In the genomic region with DNA sequence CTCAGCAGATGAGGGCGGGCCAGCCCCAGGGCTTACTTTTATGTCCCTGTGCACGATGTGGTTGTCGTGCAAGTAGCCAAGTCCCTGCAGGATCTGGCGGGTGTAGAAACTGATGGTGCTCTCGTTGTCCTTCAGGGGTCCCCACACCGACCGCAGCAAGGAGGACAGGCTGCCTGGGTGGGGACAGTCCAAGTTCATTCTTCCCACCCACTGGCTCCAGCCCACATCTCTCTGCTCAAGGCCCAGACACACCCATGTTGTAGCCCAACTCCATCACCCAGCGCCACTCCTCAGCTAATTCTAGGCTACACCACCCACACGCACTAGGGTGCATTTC, we compare ENCODE assay signal across 15 cellular contexts. TPM values are rescaled to one million over a fixed set of nuclear protein-coding genes. Genes with fewer than 3 reads are reported as not detected.
DNase-seq lines count a peak whose midpoint lies in the region; ATAC-seq, FAIRE-seq and TF ChIP-seq lines count a peak whose summit lies in the region.
"Had no signal": no experiment of that assay in that cellular context is flagged by ENCODE, and none has a peak within 500 bp of the region (broad histone marks: within the 10 kb centered on the region; RNA-seq: fewer than 3 reads in every experiment).

No MANE protein-coding gene starts in this region.

- H3K9me1 ChIP-seq in K562 (ENCODE audit: control insufficient read depth, insufficient read depth, low read length), result no peaks in the 10 kb centered on the region

- peaks cover 10% of the 10 kb centered on the region; the same call in 1 of the 2 replicates for H4K20me1 ChIP-seq in K562 (replicated peaks; ENCODE audit: control insufficient read depth, insufficient read depth, low read length)

- peak overlapping the region; percentile 59 for H3K27ac Mint-ChIP-seq in CD4-positive, alpha-beta T cell
- H3K27ac Mint-ChIP-seq in naive thymus-derived CD4-positive, alpha-beta T cell, result peak overlapping the region in 6 of 9 donors; percentile 10 to 90 (median 20)

- peak overlapping the region; percentile 68 for H3K4me2 ChIP-seq in K562 (ENCODE audit: insufficient read depth, low read length)

- peaks cover 56% of the 10 kb centered on the region for H3K4me1 Mint-ChIP-seq in CD4-positive, alpha-beta T cell (ENCODE audit: low read depth)
- peaks cover 31 to 61% (median 46%) of the 10 kb centered on the region in 7 donors for H3K4me1 Mint-ChIP-seq in naive thymus-derived CD4-positive, alpha-beta T cell

- H3K4me3 Mint-ChIP-seq in CD4-positive, alpha-beta T cell, result peak overlapping the region; percentile 82
- H3K4me3 Mint-ChIP-seq in naive thymus-derived CD4-positive, alpha-beta T cell, result peak overlapping the region; percentile 59 to 91 (median 72)

- no peaks in the 10 kb centered on the region for H3K9me3 Mint-ChIP-seq in CD4-positive, alpha-beta T cell
- H3K9me3 Mint-ChIP-seq in naive thymus-derived CD4-positive, alpha-beta T cell, result peaks cover 0 to 3% (median 0%) of the 10 kb centered on the region in 11 donors

- TF ChIP-seq POLR2A in K562 (conservative IDR thresholded peaks at IDR 0.05), result no peak

- no peak for FAIRE-seq in K562 (lab: Jason Lieb, UNC)
- FAIRE-seq: TTC549 had no signal

- POLR2A ChIA-PET in CD4-positive, alpha-beta T cell (lab: Charles Lee), result interaction anchor here (5.0 kb wide), 1 partner anchor 19 kb away, joined by 56 read pairs; a partner anchor contains a TSS
- POLR2A ChIA-PET in HEK293 (lab: Yijun Ruan, JAX) (no interaction called here), K562 (lab: Yijun Ruan, JAX) (interaction anchor here (0.6 kb wide), 1 partner anchor 9 kb away, joined by 5 read pairs; no protein-coding TSS in a partner anchor)
- POLR2A ChIA-PET in naive thymus-derived CD4-positive, alpha-beta T cell (lab: Charles Lee), result interaction anchor here (3.6 to 9.2 kb wide), 2 partner anchors 16 to 28 kb away, joined by 15 to 111 read pairs; a partner anchor contains a TSS

- in situ Hi-C loops in K562 (cut with MboI), result no loop called here

- no peaks in the 10 kb centered on the region for H3K79me2 ChIP-seq in K562 (ENCODE audit: control insufficient read depth, insufficient read depth, low read length)

- intact Hi-C loops in CD4-positive, alpha-beta T cell (cut with DNase I, micrococcal nuclease), result no loop called here
- intact Hi-C loops in K562 (cut with micrococcal nuclease), result loop anchor here (5.0 to 10.0 kb wide), 3 partner anchors 33 to 165 kb away; a partner anchor contains a TSS
- intact Hi-C loops in naive thymus-derived CD4-positive, alpha-beta T cell (cut with micrococcal nuclease), result no loop called here

- 36% methylated on average over 9 of the region's 9 CpGs for WGBS in K562 (ENCODE audit: insufficient coverage, low coverage, missing lambda C conversion rate)

- DNase-seq in CD4-positive, alpha-beta T cell, result no peak
- DNase-seq in K562 (ENCODE audit: extremely low read depth in 1 of 4, low spot score in 3 of 4) (no peak), anterior cingulate cortex (lab: John Stamatoyannopoulos, UW) (no peak), BE2C (no peak), NCI-H526 treated with DMSO at 0.1 percent for 48 hours (lab: John Stamatoyannopoulos, UW) (no peak)
- DNase-seq in naive thymus-derived CD4-positive, alpha-beta T cell, result no peak
- DNase-seq: Calu3, dorsolateral prefrontal cortex, NCI-H2171 treated with DMSO at 0.1 percent for 48 hours had no signal

- H3K36me3 ChIP-seq in HEK293 (ENCODE audit: control insufficient read depth in 2 of 2, insufficient read depth in 1 of 2, low read length in 2 of 2) (peaks cover 0 to 61% of the 10 kb centered on the region in 2 experiments; a peak in 1 of 3 replicates), K562 (ENCODE audit: control insufficient read depth, insufficient read depth, low read length) (peaks cover 12% of the 10 kb centered on the region; the same call in 2 of the 3 replicates), BE2C (no peaks in the 10 kb centered on the region)
- H3K36me3 ChIP-seq in naive thymus-derived CD4-positive, alpha-beta T cell (ENCODE audit: control insufficient read depth in 2 of 3, insufficient read depth in 3 of 3, low read length in 3 of 3), result peaks cover 0 to 3% (median 0%) of the 10 kb centered on the region in 3 experiments

- H3K4me1 ChIP-seq in HEK293 (ENCODE audit: control insufficient read depth, insufficient read depth, low read length), result no peaks in the 10 kb centered on the region
- H3K4me1 ChIP-seq in K562 (replicated peaks in 1 of 2; ENCODE audit: control insufficient read depth in 2 of 2, insufficient read depth in 2 of 2, low read length in 2 of 2), result peaks cover 13 to 59% of the 10 kb centered on the region in 2 experiments
- peaks cover 38 to 43% of the 10 kb centered on the region in 2 donors for H3K4me1 ChIP-seq in naive thymus-derived CD4-positive, alpha-beta T cell (ENCODE audit: control insufficient read depth in 2 of 2, insufficient read depth in 2 of 2, low read length in 2 of 2)
- no peaks in the 10 kb centered on the region for H3K4me1 ChIP-seq in BE2C

- peak overlapping the region in 1 of 2 experiments; percentile 87; a peak in 2 of 4 replicates for H3K9ac ChIP-seq in K562 (ENCODE audit: insufficient read depth in 1 of 2, low read depth in 2 of 2, low read length in 2 of 2)

- TF ChIP-seq EP300 in K562 (IDR thresholded peaks at IDR 0.05; ENCODE audit: low read length), result no peak

- no peak overlapping the region for H3K27ac ChIP-seq in CD4-positive, alpha-beta T cell (ENCODE audit: low read depth, low read length)
- no peak overlapping the region for H3K27ac ChIP-seq in HEK293 (ENCODE audit: extremely low read depth, low read depth, low read length)
- H3K27ac ChIP-seq in K562 (ENCODE audit: extremely low read depth, low read depth, low read length), result no peak overlapping the region
- peak overlapping the region; percentile 50 for H3K27ac ChIP-seq in naive thymus-derived CD4-positive, alpha-beta T cell (ENCODE audit: low read depth, low read length)

- no peaks in the 10 kb centered on the region for H3K27me3 ChIP-seq in CD4-positive, alpha-beta T cell (ENCODE audit: control insufficient read depth, insufficient read depth, low read length)
- H3K27me3 ChIP-seq in K562 (ENCODE audit: control insufficient read depth in 2 of 2, insufficient read depth in 2 of 2, low read length in 2 of 2) (no peaks in the 10 kb centered on the region), BE2C (no peaks in the 10 kb centered on the region)
- H3K27me3 ChIP-seq in naive thymus-derived CD4-positive, alpha-beta T cell (ENCODE audit: control insufficient read depth in 2 of 2, insufficient read depth in 2 of 2, low read length in 2 of 2), result no peaks in the 10 kb centered on the region
- H3K27me3 ChIP-seq: dorsolateral prefrontal cortex had no signal

- no TSS peak for BruUV-seq in K562 (replicated peaks; lab: Mats Ljungman, UMichigan)

- H2AFZ ChIP-seq in K562 (ENCODE audit: low read depth, low read length), result peak overlapping the region; percentile 9; the same call in 1 of the 2 replicates

- TF ChIP-seq RAD21 in K562 (CRISPR knock-in tag; conservative IDR thresholded peaks at IDR 0.05 in 1 of 2, IDR thresholded peaks at IDR 0.05 in 1 of 2), result no peak

- no peaks in the 10 kb centered on the region for H3K27me3 Mint-ChIP-seq in CD4-positive, alpha-beta T cell
- no peaks in the 10 kb centered on the region for H3K27me3 Mint-ChIP-seq in naive thymus-derived CD4-positive, alpha-beta T cell

- no peaks in the 10 kb centered on the region for H3K36me3 Mint-ChIP-seq in CD4-positive, alpha-beta T cell (ENCODE audit: low read depth)
- peaks cover 0 to 8% (median 0%) of the 10 kb centered on the region in 5 donors for H3K36me3 Mint-ChIP-seq in naive thymus-derived CD4-positive, alpha-beta T cell

- H3K4me3 ChIP-seq in HEK293 (ENCODE audit: low read depth, low read length), result no peak overlapping the region
- peak overlapping the region; percentile 30; the same call in 1 of the 2 replicates for H3K4me3 ChIP-seq in K562
- H3K4me3 ChIP-seq in naive thymus-derived CD4-positive, alpha-beta T cell (ENCODE audit: low read length), result peak overlapping the region; percentile 50
- H3K4me3 ChIP-seq in BE2C (ENCODE audit: low read depth, low read length), result no peak overlapping the region

- CTCF ChIA-PET in CD4-positive, alpha-beta T cell (lab: Charles Lee), result no interaction called here
- CTCF ChIA-PET in HEK293 (lab: Yijun Ruan, JAX) (interaction anchor here (0.6 to 1.6 kb wide), 2 partner anchors 35 to 61 kb away, joined by 3 to 4 read pairs; no protein-coding TSS in a partner anchor), K562 (lab: Yijun Ruan, JAX; ENCODE audit: low intra/inter-chr PET ratio) (no interaction called here)
- CTCF ChIA-PET in naive thymus-derived CD4-positive, alpha-beta T cell (lab: Charles Lee), result interaction anchor here (1.0 to 5.0 kb wide), 4 partner anchors 26 to 61 kb away, joined by 4 to 44 read pairs (median 14); a partner anchor contains a TSS

- ATAC-seq in CD4-positive, alpha-beta T cell (ENCODE audit: poor library complexity), result peak; percentile 10
- ATAC-seq in K562, result no peak
- ATAC-seq in naive thymus-derived CD4-positive, alpha-beta T cell, result no peak
- ATAC-seq in GM19023 (IDR thresholded peaks at IDR 0.05; ENCODE audit: unreplicated experiment), result no peak
- ATAC-seq: Panc1, sciatic nerve had no signal

- H3K9me3 ChIP-seq in CD4-positive, alpha-beta T cell (ENCODE audit: control insufficient read depth, low read length), result no peaks in the 10 kb centered on the region
- H3K9me3 ChIP-seq in HEK293 (ENCODE audit: control insufficient read depth, insufficient read depth, low read depth, low read length) (no peaks in the 10 kb centered on the region), K562 (replicated peaks; ENCODE audit: control insufficient read depth, insufficient read depth, low read depth, low read length) (no peaks in the 10 kb centered on the region), BE2C (no peaks in the 10 kb centered on the region)
- no peaks in the 10 kb centered on the region for H3K9me3 ChIP-seq in naive thymus-derived CD4-positive, alpha-beta T cell (ENCODE audit: control insufficient read depth in 2 of 3, low read length in 3 of 3)

- no peak for TF ChIP-seq CTCF in CD4-positive, alpha-beta T cell (IDR thresholded peaks at IDR 0.05)
- TF ChIP-seq CTCF in HEK293 (tag by site-specific recombination; IDR thresholded peaks at IDR 0.05) (no peak), K562 (IDR thresholded peaks at IDR 0.05 in 2 of 3, conservative IDR thresholded peaks at IDR 0.05 in 1 of 3; ENCODE audit: insufficient read depth in 2 of 3, low read depth in 1 of 3, low read length in 3 of 3) (no peak), BE2C (IDR thresholded peaks at IDR 0.05; ENCODE audit: low read depth, low read length) (no peak)

RNA-seq across cellular contexts. Expression of a gene that starts 7.0 kb away (rescaled TPM):
- total RNA-seq in CD4-positive, alpha-beta T cell, result 1 to 10 TPM; 8.5 to 8.8 TPM
- 22.7 and 88.4 TPM in 2 replicates for total RNA-seq in K562 (2011; cell fraction: chromatin; rRNA removed; ENCODE audit: low replicate concordance)
- 52.5 and 55.4 TPM in 2 replicates for total RNA-seq in K562 (2011; cell fraction: nucleolus; rRNA removed)
- total RNA-seq in K562 (2011; cell fraction: nucleoplasm; rRNA removed), result 27.7 and 28.5 TPM in 2 replicates
- total RNA-seq in K562 (2014; rRNA removed) (10.1 and 14.7 TPM in 2 replicates), K562 (2014; rRNA removed; fragmentation: Illumina TruSeq; extraction: Trizol) (5.0 and 6.2 TPM in 2 replicates), K562 (2015; rRNA removed; fragmentation: Illumina TruSeq; extraction: Trizol) (7.6 and 9.5 TPM in 2 replicates), K562 (2021) (18.1 and 21.9 TPM in 2 replicates)
- polyA plus RNA-seq in K562 (2011; rRNA removed) (4.7 and 13.2 TPM in 2 replicates), K562 (2014; fragmentation: Illumina TruSeq; extraction: Trizol) (7.0 and 9.0 TPM in 2 replicates), K562 (2014; fragmentation: Nextera tagmentation; extraction: Ambion mirVana) (1 to 10 TPM in 1 of 2 experiments, under 1 TPM in 1; 0.99 to 1.5 TPM), K562 (2014; rRNA removed) (8.2 and 12.9 TPM in 2 replicates)
- polyA plus RNA-seq in K562 (2011; cell fraction: cytosol; rRNA removed), result 5.5 and 6.6 TPM in 2 replicates
- 101 and 102 TPM in 2 replicates for polyA plus RNA-seq in K562 (2011; cell fraction: nucleus; rRNA removed)
- polyA plus RNA-seq in K562 (2012), result 17.8 and 18.2 TPM in 2 replicates
- 3.1 and 4.9 TPM in 2 replicates for polyA minus RNA-seq in K562 (2011; rRNA and poly(A)+ RNA removed)
- polyA minus RNA-seq in K562 (2011; cell fraction: cytosol; rRNA and poly(A)+ RNA removed), result 4.8 and 5.1 TPM in 2 replicates
- polyA minus RNA-seq in K562 (2011; cell fraction: nucleus; rRNA and poly(A)+ RNA removed), result 15.2 and 17.2 TPM in 2 replicates
- 10 to 100 TPM; 13.0 to 17.0 (median 15.2) TPM for total RNA-seq in naive thymus-derived CD4-positive, alpha-beta T cell
- polyA plus RNA-seq in naive thymus-derived CD4-positive, alpha-beta T cell, result 1 to 10 TPM; 5.9 to 6.6 TPM
- 3.6 TPM for polyA plus RNA-seq in BE2C (2012; ENCODE audit: insufficient read depth, insufficient read length, low read depth)

RNA-seq across cellular contexts. Expression of a gene that starts 14.8 kb away (rescaled TPM):
- not detected for total RNA-seq in CD4-positive, alpha-beta T cell
- total RNA-seq in K562 (2011; cell fraction: chromatin; rRNA removed; ENCODE audit: low replicate concordance), result not detected in 2 replicates
- total RNA-seq in K562 (2011; cell fraction: nucleolus; rRNA removed), result not detected in 2 replicates
- not detected in 2 replicates for total RNA-seq in K562 (2011; cell fraction: nucleoplasm; rRNA removed)
- total RNA-seq in K562 (2014; rRNA removed), result not detected in 2 replicates
- not detected in 2 replicates for total RNA-seq in K562 (2014; rRNA removed; fragmentation: Illumina TruSeq; extraction: Trizol)
- not detected in 2 replicates for total RNA-seq in K562 (2015; rRNA removed; fragmentation: Illumina TruSeq; extraction: Trizol)
- total RNA-seq in K562 (2021), result 0.31 and 0.49 TPM in 2 replicates
- polyA plus RNA-seq in K562 (2011; rRNA removed), result 0.15 TPM in 1 of 2 replicates, not detected in the other
- polyA plus RNA-seq in K562 (2011; cell fraction: cytosol; rRNA removed), result 0.06 TPM in 1 of 2 replicates, not detected in the other
- 0.35 TPM in 1 of 2 replicates, not detected in the other for polyA plus RNA-seq in K562 (2011; cell fraction: nucleus; rRNA removed)
- polyA plus RNA-seq in K562 (2012), result 0.21 TPM in 1 of 2 replicates, not detected in the other
- polyA plus RNA-seq in K562 (2014; fragmentation: Illumina TruSeq; extraction: Trizol), result not detected in 2 replicates
- not detected for polyA plus RNA-seq in K562 (2014; fragmentation: Nextera tagmentation; extraction: Ambion mirVana)
- polyA plus RNA-seq in K562 (2014; rRNA removed), result not detected in 2 replicates
- not detected in 2 replicates for polyA minus RNA-seq in K562 (2011; rRNA and poly(A)+ RNA removed)
- polyA minus RNA-seq in K562 (2011; cell fraction: cytosol; rRNA and poly(A)+ RNA removed), result not detected in 2 replicates
- not detected in 2 replicates for polyA minus RNA-seq in K562 (2011; cell fraction: nucleus; rRNA and poly(A)+ RNA removed)
- not detected for total RNA-seq in naive thymus-derived CD4-positive, alpha-beta T cell
- not detected for polyA plus RNA-seq in naive thymus-derived CD4-positive, alpha-beta T cell
- polyA plus RNA-seq in BE2C (2012; ENCODE audit: insufficient read depth, insufficient read length, low read depth), result not detected
- total RNA-seq: Calu3, glomerular endothelial cell had no signal

RNA-seq across cellular contexts. Expression of a gene that starts 18.0 kb away (rescaled TPM):
- total RNA-seq in CD4-positive, alpha-beta T cell, result 100 to 1,000 TPM; 135 to 140 TPM
- 18.4 and 69.1 TPM in 2 replicates for total RNA-seq in K562 (2011; cell fraction: chromatin; rRNA removed; ENCODE audit: low replicate concordance)
- total RNA-seq in K562 (2011; cell fraction: nucleolus; rRNA removed), result 29.5 and 45.5 TPM in 2 replicates
- total RNA-seq in K562 (2011; cell fraction: nucleoplasm; rRNA removed), result 21.0 and 26.5 TPM in 2 replicates
- total RNA-seq in K562 (2014; rRNA removed) (3.9 and 4.7 TPM in 2 replicates), K562 (2014; rRNA removed; fragmentation: Illumina TruSeq; extraction: Trizol) (0.55 and 0.57 TPM in 2 replicates), K562 (2015; rRNA removed; fragmentation: Illumina TruSeq; extraction: Trizol) (1.7 and 2.2 TPM in 2 replicates), K562 (2021) (6.0 and 9.3 TPM in 2 replicates)
- polyA plus RNA-seq in K562 (2011; rRNA removed) (3.8 and 12.3 TPM in 2 replicates), K562 (2014; fragmentation: Illumina TruSeq; extraction: Trizol) (0.91 and 1.9 TPM in 2 replicates), K562 (2014; fragmentation: Nextera tagmentation; extraction: Ambion mirVana) (under 1 TPM; 0.04 to 0.27 TPM), K562 (2014; rRNA removed) (5.9 and 8.6 TPM in 2 replicates)
- polyA plus RNA-seq in K562 (2011; cell fraction: cytosol; rRNA removed), result 8.4 and 14.7 TPM in 2 replicates
- 114 and 120 TPM in 2 replicates for polyA plus RNA-seq in K562 (2011; cell fraction: nucleus; rRNA removed)
- 7.0 and 32.0 TPM in 2 replicates for polyA plus RNA-seq in K562 (2012)
- polyA minus RNA-seq in K562 (2011; rRNA and poly(A)+ RNA removed), result 3.0 and 6.4 TPM in 2 replicates
- polyA minus RNA-seq in K562 (2011; cell fraction: cytosol; rRNA and poly(A)+ RNA removed), result 4.6 and 14.3 TPM in 2 replicates
- polyA minus RNA-seq in K562 (2011; cell fraction: nucleus; rRNA and poly(A)+ RNA removed), result 14.7 and 18.1 TPM in 2 replicates
- 100 to 1,000 TPM; 107 to 172 (median 136) TPM for total RNA-seq in naive thymus-derived CD4-positive, alpha-beta T cell
- polyA plus RNA-seq in naive thymus-derived CD4-positive, alpha-beta T cell, result 100 to 1,000 TPM in 1 of 2 donors, 10 to 100 TPM in 1; 93.0 to 105 TPM
- 0.88 TPM for polyA plus RNA-seq in BE2C (2012; ENCODE audit: insufficient read depth, insufficient read length, low read depth)

RNA-seq across cellular contexts. Expression of a gene that starts 23.3 kb away (rescaled TPM):
- total RNA-seq in CD4-positive, alpha-beta T cell, result not detected
- 2.6 and 7.4 TPM in 2 replicates for total RNA-seq in K562 (2011; cell fraction: chromatin; rRNA removed; ENCODE audit: low replicate concordance)
- total RNA-seq in K562 (2011; cell fraction: nucleolus; rRNA removed), result 5.0 and 5.4 TPM in 2 replicates
- 5.1 and 5.8 TPM in 2 replicates for total RNA-seq in K562 (2011; cell fraction: nucleoplasm; rRNA removed)
- total RNA-seq in K562 (2014; rRNA removed) (0.29 and 0.45 TPM in 2 replicates), K562 (2014; rRNA removed; fragmentation: Illumina TruSeq; extraction: Trizol) (0.18 TPM in 1 of 2 replicates, not detected in the other), K562 (2015; rRNA removed; fragmentation: Illumina TruSeq; extraction: Trizol) (0.14 and 0.19 TPM in 2 replicates), K562 (2021) (0.49 and 0.72 TPM in 2 replicates)
- polyA plus RNA-seq in K562 (2011; rRNA removed) (0.92 and 2.8 TPM in 2 replicates), K562 (2014; fragmentation: Illumina TruSeq; extraction: Trizol) (0.31 and 0.65 TPM in 2 replicates), K562 (2014; fragmentation: Nextera tagmentation; extraction: Ambion mirVana) (under 1 TPM in 1 of 2 experiments, not detected in 1; 0.08 TPM), K562 (2014; rRNA removed) (0.63 and 0.91 TPM in 2 replicates)
- polyA plus RNA-seq in K562 (2011; cell fraction: cytosol; rRNA removed), result 0.92 and 1.2 TPM in 2 replicates
- 15.3 and 19.6 TPM in 2 replicates for polyA plus RNA-seq in K562 (2011; cell fraction: nucleus; rRNA removed)
- 1.2 and 1.7 TPM in 2 replicates for polyA plus RNA-seq in K562 (2012)
- 0.28 and 0.57 TPM in 2 replicates for polyA minus RNA-seq in K562 (2011; rRNA and poly(A)+ RNA removed)
- polyA minus RNA-seq in K562 (2011; cell fraction: cytosol; rRNA and poly(A)+ RNA removed), result not detected in 2 replicates
- polyA minus RNA-seq in K562 (2011; cell fraction: nucleus; rRNA and poly(A)+ RNA removed), result 1.1 and 2.4 TPM in 2 replicates
- under 1 TPM in 1 of 5 experiments, not detected in 4; 0.24 TPM for total RNA-seq in naive thymus-derived CD4-positive, alpha-beta T cell
- polyA plus RNA-seq in naive thymus-derived CD4-positive, alpha-beta T cell, result not detected
- polyA plus RNA-seq in BE2C (2012; ENCODE audit: insufficient read depth, insufficient read length, low read depth), result not detected
- total RNA-seq: Calu3, glomerular endothelial cell, sciatic nerve had no signal

RNA-seq across cellular contexts. Expression of a gene that starts 32.6 kb away (rescaled TPM):
- under 1 TPM; 0.14 to 0.19 TPM for total RNA-seq in CD4-positive, alpha-beta T cell
- total RNA-seq in K562 (2011; cell fraction: chromatin; rRNA removed; ENCODE audit: low replicate concordance), result 14.5 and 40.1 TPM in 2 replicates
- total RNA-seq in K562 (2011; cell fraction: nucleolus; rRNA removed), result 36.8 and 39.4 TPM in 2 replicates
- total RNA-seq in K562 (2011; cell fraction: nucleoplasm; rRNA removed), result 27.8 and 27.9 TPM in 2 replicates
- total RNA-seq in K562 (2014; rRNA removed) (3.7 and 6.2 TPM in 2 replicates), K562 (2014; rRNA removed; fragmentation: Illumina TruSeq; extraction: Trizol) (2.9 and 3.4 TPM in 2 replicates), K562 (2015; rRNA removed; fragmentation: Illumina TruSeq; extraction: Trizol) (3.5 and 3.7 TPM in 2 replicates), K562 (2021) (10.9 and 11.0 TPM in 2 replicates)
- polyA plus RNA-seq in K562 (2011; rRNA removed) (8.2 and 19.3 TPM in 2 replicates), K562 (2014; fragmentation: Illumina TruSeq; extraction: Trizol) (10.1 and 11.6 TPM in 2 replicates), K562 (2014; fragmentation: Nextera tagmentation; extraction: Ambion mirVana) (under 1 TPM; 0.24 to 0.59 TPM), K562 (2014; rRNA removed) (11.5 and 14.9 TPM in 2 replicates)
- 26.0 and 34.4 TPM in 2 replicates for polyA plus RNA-seq in K562 (2011; cell fraction: cytosol; rRNA removed)
- 68.2 and 75.5 TPM in 2 replicates for polyA plus RNA-seq in K562 (2011; cell fraction: nucleus; rRNA removed)
- 10.0 and 10.7 TPM in 2 replicates for polyA plus RNA-seq in K562 (2012)
- polyA minus RNA-seq in K562 (2011; rRNA and poly(A)+ RNA removed), result 8.0 and 9.3 TPM in 2 replicates
- 7.3 and 7.9 TPM in 2 replicates for polyA minus RNA-seq in K562 (2011; cell fraction: cytosol; rRNA and poly(A)+ RNA removed)
- 11.1 and 11.6 TPM in 2 replicates for polyA minus RNA-seq in K562 (2011; cell fraction: nucleus; rRNA and poly(A)+ RNA removed)
- under 1 TPM in 3 of 5 experiments, not detected in 2; 0.24 to 0.93 (median 0.45) TPM for total RNA-seq in naive thymus-derived CD4-positive, alpha-beta T cell
- under 1 TPM; 0.09 to 0.13 TPM for polyA plus RNA-seq in naive thymus-derived CD4-positive, alpha-beta T cell
- 5.5 TPM for polyA plus RNA-seq in BE2C (2012; ENCODE audit: insufficient read depth, insufficient read length, low read depth)

Comparison
In these comparisons a context has a peak if more than half of its experiments do, and no peak if none do; other contexts are left out.
1. H3K4me3 ChIP-seq: peak in K562 (single experiment) and naive thymus-derived CD4-positive, alpha-beta T cell (single experiment); none in HEK293 (single experiment) and BE2C (single experiment).
2. CTCF ChIA-PET loops: an anchor here in HEK293 (0.6 to 1.6 kb wide) and naive thymus-derived CD4-positive, alpha-beta T cell (1.0 to 5.0 kb wide); none called in CD4-positive, alpha-beta T cell and K562.